In genomic region chr22:19765477-19766234, GRCh38 we compare ENCODE assay signal across 8 cellular contexts. TPM values are rescaled to one million over a fixed set of nuclear protein-coding genes. Genes with fewer than 3 reads are reported as not detected.
DNase-seq lines count a peak whose midpoint lies in the region; ATAC-seq and TF ChIP-seq lines count a peak whose summit lies in the region.

No MANE protein-coding gene starts in this region.

- H3K9ac ChIP-seq in iPS-15b (ENCODE audit: low read depth, low read length) = no peak overlapping the region

- POLR2A ChIA-PET in activated CD4-positive, alpha-beta memory T cell treated with anti-CD3 and anti-CD28 coated beads for 36 hours (lab: Charles Lee) = no interaction called here

- no peak for ATAC-seq in thoracic aorta (ENCODE audit: insufficient number of reproducible peaks, low FRiP score, low read depth)
- ATAC-seq in GM21786 (IDR thresholded peaks at IDR 0.05; ENCODE audit: unreplicated experiment) = no peak

- H3K27ac Mint-ChIP-seq in activated naive CD4-positive, alpha-beta T cell treated with anti-CD3 and anti-CD28 coated beads, Interleukin-2, amount 10 ng/mL, durations not matched to agents 7 days and 5 days = no peak overlapping the region
- H3K27ac Mint-ChIP-seq in activated CD4-positive, alpha-beta memory T cell treated with anti-CD3 and anti-CD28 coated beads for 36 hours = no peak overlapping the region

- CTCF ChIA-PET in activated naive CD4-positive, alpha-beta T cell treated with anti-CD3 and anti-CD28 coated beads, Interleukin-2, amount 10 ng/mL, durations not matched to agents 7 days and 5 days (lab: Charles Lee) = interaction anchor here (1.1 to 2.8 kb wide), 2 partner anchors 9 to 35 kb away, joined by 4 to 9 read pairs; no protein-coding TSS in a partner anchor
- CTCF ChIA-PET in activated CD4-positive, alpha-beta memory T cell treated with anti-CD3 and anti-CD28 coated beads for 36 hours (lab: Charles Lee) = interaction anchor here (1.2 to 3.2 kb wide), 2 partner anchors 36 to 42 kb away, joined by 4 to 12 read pairs; no protein-coding TSS in a partner anchor

- no peak for TF ChIP-seq CTCF in thoracic aorta (IDR thresholded peaks at IDR 0.05)

- peak; percentile 47 for DNase-seq in activated naive CD4-positive, alpha-beta T cell treated with anti-CD3 and anti-CD28 coated beads, Interleukin-2, amount 10 ng/mL, durations not matched to agents 7 days and 5 days
- no peak for DNase-seq in activated naive CD4-positive, alpha-beta T cell (lab: John Stamatoyannopoulos, UW)
- peak; percentile 27 for DNase-seq in activated CD4-positive, alpha-beta memory T cell treated with anti-CD3 and anti-CD28 coated beads for 36 hours
- no peak for DNase-seq in thoracic aorta (ENCODE audit: low spot score)
- DNase-seq in HuH-7 (ENCODE audit: low spot score) = no peak
- no peak for DNase-seq in activated gamma-delta T cell treated with Interleukin-2 at 50 U/mL for 16 hours

- peaks cover 15% of the 10 kb centered on the region for H3K4me1 Mint-ChIP-seq in activated naive CD4-positive, alpha-beta T cell treated with anti-CD3 and anti-CD28 coated beads, Interleukin-2, amount 10 ng/mL, durations not matched to agents 7 days and 5 days
- H3K4me1 Mint-ChIP-seq in activated CD4-positive, alpha-beta memory T cell treated with anti-CD3 and anti-CD28 coated beads for 36 hours (ENCODE audit: low read depth) = peaks cover 8% of the 10 kb centered on the region

- peaks cover 92% of the 10 kb centered on the region for H3K27me3 ChIP-seq in iPS-15b (ENCODE audit: control insufficient read depth, insufficient read depth, low read length)
- no peaks in the 10 kb centered on the region for H3K27me3 ChIP-seq in thoracic aorta (replicated peaks; ENCODE audit: insufficient read depth)

- H3K36me3 Mint-ChIP-seq in activated naive CD4-positive, alpha-beta T cell treated with anti-CD3 and anti-CD28 coated beads, Interleukin-2, amount 10 ng/mL, durations not matched to agents 7 days and 5 days = no peaks in the 10 kb centered on the region
- no peaks in the 10 kb centered on the region for H3K36me3 Mint-ChIP-seq in activated CD4-positive, alpha-beta memory T cell treated with anti-CD3 and anti-CD28 coated beads for 36 hours

- no peaks in the 10 kb centered on the region for H3K9me3 Mint-ChIP-seq in activated naive CD4-positive, alpha-beta T cell treated with anti-CD3 and anti-CD28 coated beads, Interleukin-2, amount 10 ng/mL, durations not matched to agents 7 days and 5 days
- no peaks in the 10 kb centered on the region for H3K9me3 Mint-ChIP-seq in activated CD4-positive, alpha-beta memory T cell treated with anti-CD3 and anti-CD28 coated beads for 36 hours

- no peaks in the 10 kb centered on the region for H3K9me3 ChIP-seq in iPS-15b (ENCODE audit: control insufficient read depth, insufficient read depth, low read length)
- no peaks in the 10 kb centered on the region for H3K9me3 ChIP-seq in thoracic aorta

- peak overlapping the region; percentile 43 for H3K4me3 ChIP-seq in iPS-15b (ENCODE audit: low read depth, low read length)
- peak overlapping the region; percentile 33 for H3K4me3 ChIP-seq in thoracic aorta

- H3K36me3 ChIP-seq in iPS-15b (ENCODE audit: control insufficient read depth, insufficient read depth, low read length) = peaks cover 2% of the 10 kb centered on the region
- no peaks in the 10 kb centered on the region for H3K36me3 ChIP-seq in thoracic aorta

- intact Hi-C loops in activated CD4-positive, alpha-beta memory T cell treated with anti-CD3 and anti-CD28 coated beads for 36 hours (cut with micrococcal nuclease) = loop anchor here (5.0 kb wide), 1 partner anchor 33 kb away; no protein-coding TSS in a partner anchor

- peak overlapping the region; percentile 64 for H3K4me3 Mint-ChIP-seq in activated naive CD4-positive, alpha-beta T cell treated with anti-CD3 and anti-CD28 coated beads, Interleukin-2, amount 10 ng/mL, durations not matched to agents 7 days and 5 days
- H3K4me3 Mint-ChIP-seq in activated CD4-positive, alpha-beta memory T cell treated with anti-CD3 and anti-CD28 coated beads for 36 hours = no peak overlapping the region

- peaks cover 94% of the 10 kb centered on the region for H3K27me3 Mint-ChIP-seq in activated naive CD4-positive, alpha-beta T cell treated with anti-CD3 and anti-CD28 coated beads, Interleukin-2, amount 10 ng/mL, durations not matched to agents 7 days and 5 days
- peaks cover 65% of the 10 kb centered on the region for H3K27me3 Mint-ChIP-seq in activated CD4-positive, alpha-beta memory T cell treated with anti-CD3 and anti-CD28 coated beads for 36 hours

- peaks cover 5% of the 10 kb centered on the region for H3K4me1 ChIP-seq in iPS-15b (ENCODE audit: control insufficient read depth, insufficient read depth, low read length)
- H3K4me1 ChIP-seq in thoracic aorta (ENCODE audit: control insufficient read depth in 1 of 2, low read depth in 2 of 2) = no peaks in the 10 kb centered on the region

- H3K27ac ChIP-seq in thoracic aorta = no peak overlapping the region

RNA-seq across cellular contexts. Expression of gene TBX1, which starts 5.1 kb away (rescaled TPM):
- not detected for total RNA-seq in activated CD4-positive, alpha-beta memory T cell treated with anti-CD3 and anti-CD28 coated beads for 36 hours
- 1 to 10 TPM; 2.7 to 8.0 TPM for total RNA-seq in thoracic aorta

RNA-seq across cellular contexts. Expression of gene GP1BB, which starts 42.3 kb away (rescaled TPM):
- not detected for total RNA-seq in activated CD4-positive, alpha-beta memory T cell treated with anti-CD3 and anti-CD28 coated beads for 36 hours
- 10 to 100 TPM; 13.1 to 30.3 TPM for total RNA-seq in thoracic aorta

RNA-seq across cellular contexts. Expression of gene SEPTIN5, which starts 51.4 kb away (rescaled TPM):
- under 1 TPM; 0.41 to 0.43 TPM for total RNA-seq in activated CD4-positive, alpha-beta memory T cell treated with anti-CD3 and anti-CD28 coated beads for 36 hours
- 100 to 1,000 TPM in 1 of 2 donors, 10 to 100 TPM in 1; 47.7 to 147 TPM for total RNA-seq in thoracic aorta

Comparison
In these comparisons a context has a peak if more than half of its experiments do, and no peak if none do; other contexts are left out.
1. DNase-seq: peak in activated naive CD4-positive, alpha-beta T cell treated with anti-CD3 and anti-CD28 coated beads, Interleukin-2, amount 10 ng/mL, durations not matched to agents 7 days and 5 days (single experiment) and activated CD4-positive, alpha-beta memory T cell treated with anti-CD3 and anti-CD28 coated beads for 36 hours (single experiment); none in activated naive CD4-positive, alpha-beta T cell (0 of 4), thoracic aorta (single experiment), HuH-7 (single experiment) and activated gamma-delta T cell treated with Interleukin-2 at 50 U/mL for 16 hours (single experiment).
2. RNA of gene GP1BB, which starts 42.3 kb away (total RNA-seq): 13.1 to 30.3 TPM in thoracic aorta; not detected in activated CD4-positive, alpha-beta memory T cell treated with anti-CD3 and anti-CD28 coated beads for 36 hours; every median in the first group is over 10 times any median in the second.
3. RNA of gene SEPTIN5, which starts 51.4 kb away (total RNA-seq): 47.7 to 147 TPM in thoracic aorta; 0.41 to 0.43 TPM in activated CD4-positive, alpha-beta memory T cell treated with anti-CD3 and anti-CD28 coated beads for 36 hours; every median in the first group is over 10 times any median in the second.